Comparison of ENCODE assay signal across 1 cellular context in genomic region chr7:150383710-150384397, GRCh38.
TF ChIP-seq lines count a peak whose summit lies in the region.

No MANE protein-coding gene starts in this region.

TF ChIP-seq in WTC11, 78 proteins besides CTCF, POLR2A, EP300 and RAD21 (continued from another document and continues in another):
- peak; percentile 85 for TF ChIP-seq SP1 (CRISPR knock-in tag; conservative IDR thresholded peaks at IDR 0.05)
- no peak for TF ChIP-seq ZNF425 (CRISPR knock-in tag; conservative IDR thresholded peaks at IDR 0.05)
- TF ChIP-seq, protein P1, sequence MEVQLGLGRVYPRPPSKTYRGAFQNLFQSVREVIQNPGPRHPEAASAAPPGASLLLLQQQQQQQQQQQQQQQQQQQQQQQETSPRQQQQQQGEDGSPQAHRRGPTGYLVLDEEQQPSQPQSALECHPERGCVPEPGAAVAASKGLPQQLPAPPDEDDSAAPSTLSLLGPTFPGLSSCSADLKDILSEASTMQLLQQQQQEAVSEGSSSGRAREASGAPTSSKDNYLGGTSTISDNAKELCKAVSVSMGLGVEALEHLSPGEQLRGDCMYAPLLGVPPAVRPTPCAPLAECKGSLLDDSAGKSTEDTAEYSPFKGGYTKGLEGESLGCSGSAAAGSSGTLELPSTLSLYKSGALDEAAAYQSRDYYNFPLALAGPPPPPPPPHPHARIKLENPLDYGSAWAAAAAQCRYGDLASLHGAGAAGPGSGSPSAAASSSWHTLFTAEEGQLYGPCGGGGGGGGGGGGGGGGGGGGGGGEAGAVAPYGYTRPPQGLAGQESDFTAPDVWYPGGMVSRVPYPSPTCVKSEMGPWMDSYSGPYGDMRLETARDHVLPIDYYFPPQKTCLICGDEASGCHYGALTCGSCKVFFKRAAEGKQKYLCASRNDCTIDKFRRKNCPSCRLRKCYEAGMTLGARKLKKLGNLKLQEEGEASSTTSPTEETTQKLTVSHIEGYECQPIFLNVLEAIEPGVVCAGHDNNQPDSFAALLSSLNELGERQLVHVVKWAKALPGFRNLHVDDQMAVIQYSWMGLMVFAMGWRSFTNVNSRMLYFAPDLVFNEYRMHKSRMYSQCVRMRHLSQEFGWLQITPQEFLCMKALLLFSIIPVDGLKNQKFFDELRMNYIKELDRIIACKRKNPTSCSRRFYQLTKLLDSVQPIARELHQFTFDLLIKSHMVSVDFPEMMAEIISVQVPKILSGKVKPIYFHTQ (CRISPR knock-in tag; IDR thresholded peaks at IDR 0.05), result no peak
- 0 out of 2 replicates have a peak, but pooled peaks have one; percentile 65 for TF ChIP-seq KAT7 (CRISPR knock-in tag; IDR thresholded peaks at IDR 0.05; ENCODE audit: borderline replicate concordance)
- TF ChIP-seq ZNF396 (CRISPR knock-in tag; IDR thresholded peaks at IDR 0.05; ENCODE audit: borderline replicate concordance), result no peak
- no peak for TF ChIP-seq JAZF1 (CRISPR knock-in tag; IDR thresholded peaks at IDR 0.05)
- no peak for TF ChIP-seq ATF2 (CRISPR knock-in tag; IDR thresholded peaks at IDR 0.05; ENCODE audit: borderline replicate concordance, low read depth)
- TF ChIP-seq E2F4 (CRISPR knock-in tag; IDR thresholded peaks at IDR 0.05; ENCODE audit: borderline replicate concordance, low read depth), result no peak
- no peak for TF ChIP-seq E2F1 (CRISPR knock-in tag; IDR thresholded peaks at IDR 0.05)
- TF ChIP-seq, protein P2, sequence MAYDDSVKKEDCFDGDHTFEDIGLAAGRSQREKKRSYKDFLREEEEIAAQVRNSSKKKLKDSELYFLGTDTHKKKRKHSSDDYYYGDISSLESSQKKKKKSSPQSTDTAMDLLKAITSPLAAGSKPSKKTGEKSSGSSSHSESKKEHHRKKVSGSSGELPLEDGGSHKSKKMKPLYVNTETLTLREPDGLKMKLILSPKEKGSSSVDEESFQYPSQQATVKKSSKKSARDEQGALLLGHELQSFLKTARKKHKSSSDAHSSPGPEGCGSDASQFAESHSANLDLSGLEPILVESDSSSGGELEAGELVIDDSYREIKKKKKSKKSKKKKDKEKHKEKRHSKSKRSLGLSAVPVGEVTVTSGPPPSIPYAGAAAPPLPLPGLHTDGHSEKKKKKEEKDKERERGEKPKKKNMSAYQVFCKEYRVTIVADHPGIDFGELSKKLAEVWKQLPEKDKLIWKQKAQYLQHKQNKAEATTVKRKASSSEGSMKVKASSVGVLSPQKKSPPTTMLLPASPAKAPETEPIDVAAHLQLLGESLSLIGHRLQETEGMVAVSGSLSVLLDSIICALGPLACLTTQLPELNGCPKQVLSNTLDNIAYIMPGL (CRISPR knock-in tag; IDR thresholded peaks at IDR 0.05), result 0 out of 2 replicates have a peak, but pooled peaks have one; percentile 63
- TF ChIP-seq TEAD1 (CRISPR knock-in tag; IDR thresholded peaks at IDR 0.05), result no peak
- no peak for TF ChIP-seq NR3C1 (CRISPR knock-in tag; conservative IDR thresholded peaks at IDR 0.05; ENCODE audit: low read depth)
- no peak for TF ChIP-seq ZNF423 (CRISPR knock-in tag; IDR thresholded peaks at IDR 0.05)
- no peak for TF ChIP-seq PRRX2 (CRISPR knock-in tag; IDR thresholded peaks at IDR 0.05)
- no peak for TF ChIP-seq ZNF263 (CRISPR knock-in tag; IDR thresholded peaks at IDR 0.05; ENCODE audit: low read depth)
- no peak for TF ChIP-seq ZNF232 (CRISPR knock-in tag; IDR thresholded peaks at IDR 0.05)
- TF ChIP-seq IRF2 (CRISPR knock-in tag; IDR thresholded peaks at IDR 0.05; ENCODE audit: borderline replicate concordance, low read depth), result no peak
- TF ChIP-seq ZNF138 (CRISPR knock-in tag; conservative IDR thresholded peaks at IDR 0.05), result no peak; the same call in 1 of the 2 replicates
- no peak for TF ChIP-seq ESRRA (CRISPR knock-in tag; IDR thresholded peaks at IDR 0.05; ENCODE audit: borderline replicate concordance)
- no peak for TF ChIP-seq SOX15 (CRISPR knock-in tag; IDR thresholded peaks at IDR 0.05)
- TF ChIP-seq MAX (CRISPR knock-in tag; IDR thresholded peaks at IDR 0.05), result peak; percentile 48; the same call in 1 of the 2 replicates
- TF ChIP-seq GTF2I (CRISPR knock-in tag; conservative IDR thresholded peaks at IDR 0.05), result peak; percentile 67; the same call in 1 of the 2 replicates
- TF ChIP-seq, protein P3, sequence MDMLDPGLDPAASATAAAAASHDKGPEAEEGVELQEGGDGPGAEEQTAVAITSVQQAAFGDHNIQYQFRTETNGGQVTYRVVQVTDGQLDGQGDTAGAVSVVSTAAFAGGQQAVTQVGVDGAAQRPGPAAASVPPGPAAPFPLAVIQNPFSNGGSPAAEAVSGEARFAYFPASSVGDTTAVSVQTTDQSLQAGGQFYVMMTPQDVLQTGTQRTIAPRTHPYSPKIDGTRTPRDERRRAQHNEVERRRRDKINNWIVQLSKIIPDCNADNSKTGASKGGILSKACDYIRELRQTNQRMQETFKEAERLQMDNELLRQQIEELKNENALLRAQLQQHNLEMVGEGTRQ (CRISPR knock-in tag; IDR thresholded peaks at IDR 0.05), result peak; percentile 31; the same call in 1 of the 2 replicates
- peak; percentile 68; the same call in 1 of the 2 replicates for TF ChIP-seq FOXP4 (CRISPR knock-in tag; IDR thresholded peaks at IDR 0.05)
- no peak for TF ChIP-seq TEAD4 (CRISPR knock-in tag; IDR thresholded peaks at IDR 0.05)
- TF ChIP-seq TP53 (CRISPR knock-in tag; IDR thresholded peaks at IDR 0.05), result no peak; the same call in 1 of the 2 replicates
- no peak for TF ChIP-seq TCF7 (CRISPR knock-in tag; IDR thresholded peaks at IDR 0.05; ENCODE audit: low read depth)
- no peak for TF ChIP-seq MXD4 (CRISPR knock-in tag; IDR thresholded peaks at IDR 0.05; ENCODE audit: borderline replicate concordance)
- TF ChIP-seq, protein P4, sequence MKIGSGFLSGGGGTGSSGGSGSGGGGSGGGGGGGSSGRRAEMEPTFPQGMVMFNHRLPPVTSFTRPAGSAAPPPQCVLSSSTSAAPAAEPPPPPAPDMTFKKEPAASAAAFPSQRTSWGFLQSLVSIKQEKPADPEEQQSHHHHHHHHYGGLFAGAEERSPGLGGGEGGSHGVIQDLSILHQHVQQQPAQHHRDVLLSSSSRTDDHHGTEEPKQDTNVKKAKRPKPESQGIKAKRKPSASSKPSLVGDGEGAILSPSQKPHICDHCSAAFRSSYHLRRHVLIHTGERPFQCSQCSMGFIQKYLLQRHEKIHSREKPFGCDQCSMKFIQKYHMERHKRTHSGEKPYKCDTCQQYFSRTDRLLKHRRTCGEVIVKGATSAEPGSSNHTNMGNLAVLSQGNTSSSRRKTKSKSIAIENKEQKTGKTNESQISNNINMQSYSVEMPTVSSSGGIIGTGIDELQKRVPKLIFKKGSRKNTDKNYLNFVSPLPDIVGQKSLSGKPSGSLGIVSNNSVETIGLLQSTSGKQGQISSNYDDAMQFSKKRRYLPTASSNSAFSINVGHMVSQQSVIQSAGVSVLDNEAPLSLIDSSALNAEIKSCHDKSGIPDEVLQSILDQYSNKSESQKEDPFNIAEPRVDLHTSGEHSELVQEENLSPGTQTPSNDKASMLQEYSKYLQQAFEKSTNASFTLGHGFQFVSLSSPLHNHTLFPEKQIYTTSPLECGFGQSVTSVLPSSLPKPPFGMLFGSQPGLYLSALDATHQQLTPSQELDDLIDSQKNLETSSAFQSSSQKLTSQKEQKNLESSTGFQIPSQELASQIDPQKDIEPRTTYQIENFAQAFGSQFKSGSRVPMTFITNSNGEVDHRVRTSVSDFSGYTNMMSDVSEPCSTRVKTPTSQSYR (CRISPR knock-in tag; IDR thresholded peaks at IDR 0.05), result peak; percentile 83; the same call in 1 of the 2 replicates
- no peak; the same call in 1 of the 2 replicates for TF ChIP-seq RELA (CRISPR knock-in tag; IDR thresholded peaks at IDR 0.05; ENCODE audit: borderline replicate concordance)
- TF ChIP-seq PRDM15 (CRISPR knock-in tag; IDR thresholded peaks at IDR 0.05), result no peak
- TF ChIP-seq FOXJ3 (CRISPR knock-in tag; IDR thresholded peaks at IDR 0.05; ENCODE audit: borderline replicate concordance), result no peak
- TF ChIP-seq MYBL2 (CRISPR knock-in tag; IDR thresholded peaks at IDR 0.05), result no peak
- no peak for TF ChIP-seq NFE2L1 (CRISPR knock-in tag; IDR thresholded peaks at IDR 0.05)
- no peak for TF ChIP-seq RORB (CRISPR knock-in tag; IDR thresholded peaks at IDR 0.05)
